In the genomic region with DNA sequence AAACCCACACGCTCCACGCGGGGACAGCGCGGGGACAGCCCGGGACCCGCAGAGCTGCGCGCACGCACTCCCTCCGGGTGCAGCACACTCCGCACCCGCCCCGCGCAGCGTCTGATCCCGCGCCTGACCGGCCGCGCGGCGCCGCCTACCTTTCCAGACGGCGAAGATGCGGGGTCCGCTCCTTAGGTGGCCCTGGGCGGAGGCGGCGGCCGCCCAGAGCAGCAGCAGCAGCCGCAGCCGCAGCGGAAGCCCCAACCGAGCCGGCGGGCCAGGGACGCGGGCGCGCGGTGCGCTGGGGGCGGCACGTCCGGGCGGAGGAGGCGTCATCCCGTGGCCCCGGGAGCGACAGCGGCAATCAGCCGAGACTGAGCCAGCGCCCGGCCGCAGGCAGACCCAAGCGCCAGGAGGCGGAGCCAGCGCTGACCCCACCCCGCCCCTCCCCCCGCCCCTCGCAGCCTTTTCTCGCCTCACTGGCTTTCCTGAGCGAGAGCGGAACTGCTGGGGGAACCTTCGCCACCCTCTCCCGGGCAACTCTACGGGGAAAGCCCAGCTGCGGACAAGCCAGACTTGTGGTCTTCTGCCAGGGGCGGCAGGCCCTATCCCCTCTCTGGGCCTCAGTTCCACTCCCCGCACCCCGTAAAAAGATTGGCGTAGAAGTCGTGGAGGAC, we compare ENCODE assay signal across 8 cellular contexts. TPM values are rescaled to one million over a fixed set of nuclear protein-coding genes. Genes with fewer than 3 reads are reported as not detected.
DNase-seq lines count a peak whose midpoint lies in the region; ATAC-seq, FAIRE-seq and TF ChIP-seq lines count a peak whose summit lies in the region.

Gene SEMA7A (minus strand): TSS at position 367 of the 668 bp plus-strand sequence. CDS start 40 bp downstream, at position 327.

- H3K9me1 ChIP-seq in endothelial cell of umbilical vein (replicated peaks; ENCODE audit: control insufficient read depth, extremely low read depth, insufficient read depth, low read length): no peaks in the 10 kb centered on the region

- H3K9me3 ChIP-seq in endothelial cell of umbilical vein (replicated peaks; ENCODE audit: control insufficient read depth, insufficient read depth, low read length): no peaks in the 10 kb centered on the region

- H3K4me3 ChIP-seq in AG10803 (ENCODE audit: low read length): peak within 1 kb of the TSS; percentile 77
- peak within 1 kb of the TSS; percentile 32 to 63 (median 47) for H3K4me3 ChIP-seq in endothelial cell of umbilical vein (replicated peaks in 1 of 3; ENCODE audit: insufficient read depth in 1 of 3, low read depth in 1 of 3, low read length in 3 of 3)

- no TSS peak for BruUV-seq in endothelial cell of umbilical vein (replicated peaks; lab: Mats Ljungman, UMichigan)

- H3K9ac ChIP-seq in endothelial cell of umbilical vein (replicated peaks; ENCODE audit: extremely low read depth, insufficient read depth, low read length): no peak within 1 kb of the TSS

- H4K20me1 ChIP-seq in endothelial cell of umbilical vein (replicated peaks; ENCODE audit: control insufficient read depth, extremely low read depth, insufficient read depth, low read length): no peaks in the 10 kb centered on the region

- H3K27me3 ChIP-seq in endothelial cell of umbilical vein (ENCODE audit: control insufficient read depth in 2 of 2, insufficient read depth in 2 of 2, low read length in 2 of 2): peaks cover 26 to 30% of the 10 kb centered on the region in 2 experiments

- H3K4me1 ChIP-seq in endothelial cell of umbilical vein (ENCODE audit: control insufficient read depth, extremely low read depth, insufficient read depth, low read length): no peaks in the 10 kb centered on the region

- TF ChIP-seq POLR2A in endothelial cell of umbilical vein (IDR thresholded peaks at IDR 0.05; ENCODE audit: low read depth, low read length): peak; percentile 38

- no peak within 1 kb of the TSS for H3K27ac Mint-ChIP-seq in mesothelial cell of epicardium

- DNase-seq in AG10803 (ENCODE audit: low read depth) (peak; percentile 81), NOMO-1 (lab: John Stamatoyannopoulos, UW; ENCODE audit: unreplicated experiment in 2 of 2) (peak; percentile 77 to 88), endothelial cell of umbilical vein (ENCODE audit: low read depth, low spot score) (peak; percentile 70), mesothelial cell of epicardium (ENCODE audit: low spot score in 2 of 2, unreplicated experiment in 2 of 2) (peak; percentile 45 to 70)
- peak; percentile 40 for DNase-seq in activated CD8-positive, alpha-beta memory T cell treated with anti-CD3 and anti-CD28 coated beads, Interleukin-2, amount 50 U/mL, for 1 hour (ENCODE audit: extremely low read depth)
- DNase-seq in stimulated activated CD8-positive, alpha-beta memory T cell treated with anti-CD3 and anti-CD28 coated beads, Interleukin-15, amount 100 ng/mL, for 48 hours (ENCODE audit: low read depth in 2 of 2): peak; percentile 79 to 80

- peak within 1 kb of the TSS; percentile 94 for H2AFZ ChIP-seq in endothelial cell of umbilical vein (ENCODE audit: low read depth, low read length)

- no peak within 1 kb of the TSS for H3K27ac ChIP-seq in endothelial cell of umbilical vein (ENCODE audit: insufficient read depth, low read depth, low read length)

- CTCF ChIA-PET in endothelial cell of umbilical vein (lab: Charles Lee): interaction anchor here (0.5 to 2.1 kb wide), 5 partner anchors 49 to 150 kb away, joined by 3 to 8 read pairs (median 5); no protein-coding TSS in a partner anchor

- H3K4me2 ChIP-seq in endothelial cell of umbilical vein (ENCODE audit: insufficient read depth, low read length): peak within 1 kb of the TSS; percentile 86

- intact Hi-C loops in endothelial cell of umbilical vein (cut with micrococcal nuclease): loop anchor here (1.0 kb wide), 2 partner anchors 48 to 58 kb away; no protein-coding TSS in a partner anchor

- ATAC-seq in GM18909 (IDR thresholded peaks at IDR 0.05; ENCODE audit: poor library complexity, unreplicated experiment): peak; percentile 67
- ATAC-seq in HG03159 (IDR thresholded peaks at IDR 0.05; ENCODE audit: unreplicated experiment): peak; percentile 68

- peak; percentile 88 for FAIRE-seq in endothelial cell of umbilical vein (lab: Jason Lieb, UNC)

- H3K36me3 ChIP-seq in endothelial cell of umbilical vein (ENCODE audit: control insufficient read depth in 2 of 2, extremely low read depth in 1 of 2, insufficient read depth in 2 of 2, low read length in 2 of 2): no peaks in the 10 kb centered on the region

- H3K27me3 Mint-ChIP-seq in mesothelial cell of epicardium (ENCODE audit: low read depth): peaks cover 43% of the 10 kb centered on the region

- no peaks in the 10 kb centered on the region for H3K9me3 Mint-ChIP-seq in mesothelial cell of epicardium

- H3K36me3 Mint-ChIP-seq in mesothelial cell of epicardium: no peaks in the 10 kb centered on the region

- dilution Hi-C loops in endothelial cell of umbilical vein (cut with MboI; ENCODE audit: extremely low pct_ligation_motif_present, low sequenced_read_pairs): no loop called here

- peaks cover 12% of the 10 kb centered on the region for H3K4me1 Mint-ChIP-seq in mesothelial cell of epicardium

- TF ChIP-seq CTCF in AG10803 (conservative IDR thresholded peaks at IDR 0.05; ENCODE audit: low read length) (no peak), endothelial cell of umbilical vein (IDR thresholded peaks at IDR 0.05; ENCODE audit: extremely low read depth in 1 of 2, insufficient read depth in 1 of 2, low read depth in 1 of 2, low read length in 2 of 2) (no peak), mesothelial cell of epicardium (IDR thresholded peaks at IDR 0.05; ENCODE audit: unreplicated experiment) (no peak)

- peak within 1 kb of the TSS; percentile 71 for H3K4me3 Mint-ChIP-seq in mesothelial cell of epicardium

- H3K79me2 ChIP-seq in endothelial cell of umbilical vein (ENCODE audit: control insufficient read depth, insufficient read depth, low read length): no peaks in the 10 kb centered on the region

- POLR2A ChIA-PET in endothelial cell of umbilical vein (lab: Charles Lee): no interaction called here

TF ChIP-seq in endothelial cell of umbilical vein, 7 proteins besides CTCF, POLR2A, EP300 and RAD21:
- no peak for TF ChIP-seq EZH2 (IDR thresholded peaks at IDR 0.05; ENCODE audit: borderline replicate concordance, low read depth, low read length, severe bottlenecking)
- peak; percentile 26 for TF ChIP-seq POLR2AphosphoS5 (IDR thresholded peaks at IDR 0.05; ENCODE audit: insufficient read depth, low read depth, low read length)

RNA-seq across cellular contexts. Expression of gene SEMA7A, which starts in this region (rescaled TPM):
- total RNA-seq in endothelial cell of umbilical vein (1.3 and 1.7 TPM in 2 replicates), mesothelial cell of epicardium (4.6 to 6.0 TPM (median 5.0 TPM) in 3 replicates)
- 2.0 and 3.0 TPM in 2 replicates for polyA plus RNA-seq in endothelial cell of umbilical vein
- polyA plus RNA-seq in endothelial cell of umbilical vein (2011; cell fraction: cytosol; rRNA removed): 1.3 and 1.7 TPM in 2 replicates
- 1.4 and 2.1 TPM in 2 replicates for polyA plus RNA-seq in endothelial cell of umbilical vein (2011; cell fraction: nucleus; rRNA removed)
- 0.84 and 1.8 TPM in 2 replicates for polyA plus RNA-seq in endothelial cell of umbilical vein (2012)
- polyA minus RNA-seq in endothelial cell of umbilical vein: 3.9 and 4.3 TPM in 2 replicates
- not detected for polyA minus RNA-seq in endothelial cell of umbilical vein (2011; cell fraction: cytosol; rRNA and poly(A)+ RNA removed)
- polyA minus RNA-seq in endothelial cell of umbilical vein (2011; cell fraction: nucleus; rRNA and poly(A)+ RNA removed): 0.34 and 2.2 TPM in 2 replicates
